In genomic region chr3:12413721-12414255, GRCh38 we compare ENCODE assay signal across 16 cellular contexts.
"Had no signal": no experiment of that assay in that cellular context is flagged by ENCODE, and none has a peak within 500 bp of the region (broad histone marks: within the 10 kb centered on the region; RNA-seq: fewer than 3 reads in every experiment).

No MANE protein-coding gene starts in this region.

- H3K27ac ChIP-seq: heart right ventricle, left ventricle myocardium inferior, neural progenitor cell, parathyroid adenoma, stomach, thyroid gland, uterus had no signal

- H3K4me3 ChIP-seq: heart right ventricle, left ventricle myocardium inferior, neural progenitor cell, stomach, thyroid gland, uterus had no signal

- H3K9me3 ChIP-seq: heart right ventricle, left ventricle myocardium inferior, stomach, thyroid gland, uterus had no signal

- H3K36me3 ChIP-seq: heart right ventricle, left ventricle myocardium inferior, neural progenitor cell, stomach, thyroid gland, uterus had no signal

- ATAC-seq: heart right ventricle had no signal

- H3K4me1 ChIP-seq: neural progenitor cell, parathyroid adenoma, thyroid gland, uterus had no signal

- DNase-seq: activated CD4-positive, alpha-beta memory T cell treated with anti-CD3 and anti-CD28 coated beads for 36 hours; activated gamma-delta T cell; activated naive CD8-positive, alpha-beta T cell treated with anti-CD3 and anti-CD28 coated beads, Interleukin-2, amount 10 ng/mL, durations not matched to agents 7 days and 5 days; activated T-cell treated with anti-CD3 and anti-CD28 coated beads, Interleukin-2, amount 50 U/mL, for 48 hours; anterior cingulate cortex; foreskin melanocyte; heart right ventricle; islet precursor cell; left ventricle myocardium inferior; stimulated activated CD4-positive, alpha-beta T cell treated with anti-CD3 and anti-CD28 coated beads, Interleukin-15, amount 100 ng/mL, for 24 hours; stimulated activated CD4-positive, alpha-beta T cell treated with anti-CD3 and anti-CD28 coated beads, Interleukin-4, amount 100 ng/mL, for 4 hours; stomach; thyroid gland; uterus had no signal

- H3K27me3 ChIP-seq: heart right ventricle, neural progenitor cell, stomach, thyroid gland, uterus had no signal
